ENCODE assay signal across 19 cellular contexts in the genomic region with DNA sequence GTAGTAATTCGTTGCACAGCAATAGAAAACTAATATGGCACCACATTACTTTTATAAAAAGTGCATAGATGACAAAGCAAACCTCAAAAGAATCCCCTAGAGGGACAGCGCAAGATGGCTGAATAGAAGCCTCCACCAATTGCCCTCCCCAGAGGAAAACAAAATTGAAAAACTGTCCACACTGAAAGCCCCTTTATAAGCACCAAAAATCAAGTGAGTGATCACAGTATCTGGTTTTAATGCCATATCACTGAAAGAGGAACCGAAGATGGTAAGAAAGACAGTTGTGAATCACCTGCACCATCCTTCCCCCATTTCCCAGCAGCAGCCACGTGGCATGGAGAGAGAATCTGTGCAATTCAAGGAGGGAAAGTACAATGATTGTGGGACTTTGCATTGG.
A peak's percentile ranks its signal among the peaks of the same experiment; 100 is the strongest.
DNase-seq lines count a peak whose midpoint lies in the region; ATAC-seq and TF ChIP-seq lines count a peak whose summit lies in the region.
"Had no signal": no experiment of that assay in that cellular context is flagged by ENCODE, and none has a peak within 500 bp of the region (broad histone marks: within the 10 kb centered on the region; RNA-seq: fewer than 3 reads in every experiment).

No MANE protein-coding gene starts in this region.

- H3F3A ChIP-seq in OCI-LY1 (ENCODE audit: insufficient read depth, low read length): no peaks in the 10 kb centered on the region

- 80% methylated on average over 4 of the region's 4 CpGs for WGBS in right cardiac atrium

- intact Hi-C loops in right cardiac atrium (cut with DNase I): no loop called here

- H3K27me3 ChIP-seq in OCI-LY1 (ENCODE audit: insufficient read depth, low read length) (no peaks in the 10 kb centered on the region), right cardiac atrium (ENCODE audit: control insufficient read depth, insufficient read depth) (no peaks in the 10 kb centered on the region)

- ATAC-seq in GM18511 (IDR thresholded peaks at IDR 0.05; ENCODE audit: unreplicated experiment) (peak; percentile 76), GM21447 (IDR thresholded peaks at IDR 0.05; ENCODE audit: unreplicated experiment) (peak; percentile 79), HG03025 (IDR thresholded peaks at IDR 0.05; ENCODE audit: low FRiP score, unreplicated experiment) (peak; percentile 70), right cardiac atrium (no peak)
- ATAC-seq: activated CD4-positive, CD25-positive, alpha-beta regulatory T cell treated with anti-CD3 and anti-CD28 coated beads, Interleukin-2, amount 50 U/mL, for 24 hours; T-cell had no signal

- DNase-seq in NCI-H526 (lab: John Stamatoyannopoulos, UW) (no peak), right cardiac atrium (no peak), NCI-H128 (lab: John Stamatoyannopoulos, UW; ENCODE audit: unreplicated experiment) (no peak)
- DNase-seq in stimulated activated CD4-positive, alpha-beta T cell treated with anti-CD3 and anti-CD28 coated beads, Interleukin-12 subunit alpha, Interleukin-12 subunit beta, amount 100 ng/mL, for 4 hours: no peak
- DNase-seq: activated naive CD8-positive, alpha-beta T cell treated with anti-CD3 and anti-CD28 coated beads for 36 hours; activated T-cell treated with anti-CD3 and anti-CD28 coated beads for 4 hours; DMS153; KG1; kidney; NCI-H1436; NCI-H524; stimulated activated CD8-positive, alpha-beta memory T cell treated with anti-CD3 and anti-CD28 coated beads, Interleukin-4, amount 100 ng/mL, for 48 hours; T-cell; trophoblast cell had no signal

- H2AFZ ChIP-seq in OCI-LY1 (ENCODE audit: low read length): no peak overlapping the region

- no peak overlapping the region for H3K4me2 ChIP-seq in OCI-LY1 (ENCODE audit: low read length)

- no peaks in the 10 kb centered on the region for H4K20me1 ChIP-seq in OCI-LY1 (ENCODE audit: insufficient read depth, low read length)

- TF ChIP-seq CTCF in OCI-LY1 (IDR thresholded peaks at IDR 0.05; ENCODE audit: low read length): no peak

- H3K4me3 ChIP-seq in OCI-LY1 (ENCODE audit: low read depth, low read length, poor library complexity, severe bottlenecking): no peak overlapping the region
- no peak overlapping the region for H3K4me3 ChIP-seq in right cardiac atrium (ENCODE audit: low read length)

- H3K27ac ChIP-seq in OCI-LY1 (ENCODE audit: low read depth, low read length, poor library complexity, severe bottlenecking) (peak overlapping the region; percentile 47), right cardiac atrium (ENCODE audit: low read length) (no peak overlapping the region)

- H3K9ac ChIP-seq in OCI-LY1 (ENCODE audit: low read length): no peak overlapping the region

- H3K9me3 ChIP-seq in OCI-LY1 (ENCODE audit: low read length) (no peaks in the 10 kb centered on the region), right cardiac atrium (ENCODE audit: control insufficient read depth, low read length) (no peaks in the 10 kb centered on the region)

- H3K4me1 ChIP-seq in OCI-LY1 (ENCODE audit: insufficient read depth, low read length, severe bottlenecking) (peaks cover 26% of the 10 kb centered on the region), right cardiac atrium (ENCODE audit: control insufficient read depth, insufficient read depth, low read length) (no peaks in the 10 kb centered on the region)

- H3K36me3 ChIP-seq in OCI-LY1 (ENCODE audit: insufficient read depth, low read length): 0 out of 2 replicates have a peak, but pooled peaks cover 4% of the 10 kb centered on the region

- H3K79me2 ChIP-seq in OCI-LY1 (ENCODE audit: insufficient read depth, low read length): no peaks in the 10 kb centered on the region

- no peaks in the 10 kb centered on the region for H3K9me2 ChIP-seq in OCI-LY1 (ENCODE audit: low read depth, low read length)

Comparison
In these comparisons a context has a peak if more than half of its experiments do, and no peak if none do; other contexts are left out.
1. ATAC-seq: peak in GM18511 (single experiment), GM21447 (single experiment) and HG03025 (single experiment); none in right cardiac atrium (0 of 2).